Comparison of ENCODE assay signal across 2 cellular contexts in the genomic region with DNA sequence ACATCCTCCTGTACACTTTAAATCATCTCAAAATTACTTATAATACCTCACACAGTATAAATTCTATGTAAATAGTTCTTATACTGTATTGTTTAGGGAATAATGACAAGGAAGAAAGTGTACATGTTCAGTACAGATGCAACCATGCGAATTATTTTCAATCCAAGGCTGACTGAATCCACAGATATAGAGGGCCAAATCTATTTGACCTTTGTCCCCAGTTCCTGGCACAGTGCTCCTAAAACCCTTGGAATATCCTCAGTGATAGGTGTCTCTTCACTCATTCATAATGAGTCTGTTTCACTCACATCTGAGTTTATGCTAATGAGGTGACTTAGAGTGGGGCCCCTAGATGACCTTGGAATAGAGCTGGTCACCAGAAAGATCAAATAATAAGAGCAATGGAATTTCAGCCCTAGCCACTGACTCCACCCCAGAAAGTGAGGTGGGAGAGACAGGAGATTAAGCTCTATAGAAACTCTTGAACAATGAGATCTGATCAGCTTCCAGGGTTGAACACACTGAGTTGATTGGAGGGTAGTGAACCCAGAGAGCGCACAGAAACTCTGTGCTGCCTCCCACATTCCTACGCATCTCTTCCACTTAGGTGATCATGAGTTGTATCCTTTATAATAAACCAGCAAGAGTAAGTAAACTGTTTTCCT.
TF ChIP-seq lines count a peak whose summit lies in the region.

No MANE protein-coding gene starts in this region.

TF ChIP-seq in A549, 52 proteins besides CTCF, POLR2A, EP300 and RAD21:
- TF ChIP-seq ZFP36 (IDR thresholded peaks at IDR 0.05; ENCODE audit: borderline replicate concordance, partially characterized antibody), result no peak
- TF ChIP-seq NPAS2 (CRISPR knock-in tag; IDR thresholded peaks at IDR 0.05; ENCODE audit: borderline replicate concordance), result no peak

TF ChIP-seq in IMR-90, 13 proteins besides CTCF, POLR2A, EP300 and RAD21:
- TF ChIP-seq MAZ (IDR thresholded peaks at IDR 0.05; ENCODE audit: borderline replicate concordance, low read depth, low read length) (no peak), BHLHE40 (IDR thresholded peaks at IDR 0.05; ENCODE audit: low read depth, low read length) (no peak), RCOR1 (IDR thresholded peaks at IDR 0.05; ENCODE audit: insufficient replicate concordance, low read length) (no peak), MAFK (IDR thresholded peaks at IDR 0.05; ENCODE audit: low read depth, low read length) (no peak), CEBPB (IDR thresholded peaks at IDR 0.05; ENCODE audit: low read depth, low read length) (no peak), NFE2L2 (IDR thresholded peaks at IDR 0.05; ENCODE audit: low read depth, low read length) (no peak), RFX5 (IDR thresholded peaks at IDR 0.05; ENCODE audit: low read depth, low read length) (no peak), SMC3 (IDR thresholded peaks at IDR 0.05; ENCODE audit: low read depth, low read length) (no peak), MXI1 (IDR thresholded peaks at IDR 0.05; ENCODE audit: borderline replicate concordance, low read depth, low read length) (no peak), CHD1 (IDR thresholded peaks at IDR 0.05; ENCODE audit: low read depth, low read length) (no peak), FOS (IDR thresholded peaks at IDR 0.05; ENCODE audit: low read depth, low read length) (no peak)
- TF ChIP-seq, protein P1, sequence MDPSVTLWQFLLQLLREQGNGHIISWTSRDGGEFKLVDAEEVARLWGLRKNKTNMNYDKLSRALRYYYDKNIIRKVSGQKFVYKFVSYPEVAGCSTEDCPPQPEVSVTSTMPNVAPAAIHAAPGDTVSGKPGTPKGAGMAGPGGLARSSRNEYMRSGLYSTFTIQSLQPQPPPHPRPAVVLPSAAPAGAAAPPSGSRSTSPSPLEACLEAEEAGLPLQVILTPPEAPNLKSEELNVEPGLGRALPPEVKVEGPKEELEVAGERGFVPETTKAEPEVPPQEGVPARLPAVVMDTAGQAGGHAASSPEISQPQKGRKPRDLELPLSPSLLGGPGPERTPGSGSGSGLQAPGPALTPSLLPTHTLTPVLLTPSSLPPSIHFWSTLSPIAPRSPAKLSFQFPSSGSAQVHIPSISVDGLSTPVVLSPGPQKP (IDR thresholded peaks at IDR 0.05; ENCODE audit: borderline replicate concordance, low read depth, low read length), result no peak
- TF ChIP-seq, protein P2, sequence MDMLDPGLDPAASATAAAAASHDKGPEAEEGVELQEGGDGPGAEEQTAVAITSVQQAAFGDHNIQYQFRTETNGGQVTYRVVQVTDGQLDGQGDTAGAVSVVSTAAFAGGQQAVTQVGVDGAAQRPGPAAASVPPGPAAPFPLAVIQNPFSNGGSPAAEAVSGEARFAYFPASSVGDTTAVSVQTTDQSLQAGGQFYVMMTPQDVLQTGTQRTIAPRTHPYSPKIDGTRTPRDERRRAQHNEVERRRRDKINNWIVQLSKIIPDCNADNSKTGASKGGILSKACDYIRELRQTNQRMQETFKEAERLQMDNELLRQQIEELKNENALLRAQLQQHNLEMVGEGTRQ (IDR thresholded peaks at IDR 0.05; ENCODE audit: low read depth, low read length), result no peak
